7 cellular contexts compared by ENCODE assay signal in the genomic region with DNA sequence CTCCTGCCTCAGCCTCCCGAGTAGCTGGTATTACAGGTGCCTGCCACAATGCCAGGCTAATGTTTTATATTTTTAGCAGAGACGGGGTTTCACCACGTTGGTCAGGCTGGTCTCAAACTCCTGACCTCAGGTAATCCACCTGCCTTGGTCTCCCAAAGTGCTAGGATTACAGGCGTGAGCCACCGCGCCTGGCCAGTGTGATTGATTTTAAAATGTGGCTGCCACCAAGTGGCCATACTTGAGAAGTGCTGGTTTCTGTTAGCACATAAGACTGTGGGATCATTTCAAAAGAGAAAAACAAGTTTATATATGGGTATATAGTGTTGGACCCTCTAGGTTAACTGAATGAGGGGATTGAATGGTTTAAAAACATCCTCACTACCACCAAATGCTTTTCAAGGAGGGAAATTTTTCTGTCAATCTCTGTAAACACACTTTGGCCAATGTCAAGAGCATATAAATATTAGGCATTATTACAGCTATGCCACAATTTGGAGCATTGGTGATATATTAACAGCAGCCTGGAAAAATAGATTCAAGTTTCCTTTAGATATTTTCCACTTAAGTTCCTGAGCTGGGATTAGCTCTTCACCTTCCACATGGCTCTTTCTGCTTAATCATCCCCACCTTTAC. TPM values are rescaled to one million over a fixed set of nuclear protein-coding genes. Genes with fewer than 3 reads are reported as not detected.
DNase-seq lines count a peak whose midpoint lies in the region; ATAC-seq, FAIRE-seq and TF ChIP-seq lines count a peak whose summit lies in the region.

No MANE protein-coding gene starts in this region.

- H3K4me1 ChIP-seq in pancreas: peaks cover 0 to 5% (median 0%) of the 10 kb centered on the region in 3 donors

- FAIRE-seq in pancreas (lab: Jason Lieb, UNC): no peak

- H3K36me3 ChIP-seq in pancreas: peaks cover 8 to 98% (median 77%) of the 10 kb centered on the region in 3 donors

- ATAC-seq in pancreas (peak; percentile 59 to 85 (median 85)), GM19324 (IDR thresholded peaks at IDR 0.05; ENCODE audit: low FRiP score, unreplicated experiment) (no peak)

- H3K27ac ChIP-seq in pancreas: no peak overlapping the region

- peak; percentile 65 for TF ChIP-seq CTCF in fibroblast of the aortic adventitia (IDR thresholded peaks at IDR 0.05; ENCODE audit: insufficient read depth, low read length)
- peak; percentile 33 to 57 (median 39) for TF ChIP-seq CTCF in pancreas (IDR thresholded peaks at IDR 0.05)

- no peak overlapping the region for H3K4me3 ChIP-seq in fibroblast of the aortic adventitia (ENCODE audit: low read depth, low read length)
- no peak overlapping the region for H3K4me3 ChIP-seq in pancreas

- no peaks in the 10 kb centered on the region for H3K27me3 ChIP-seq in pancreas

- intact Hi-C loops in pancreas (cut with DNase I): loop anchor here in 1 of 3 donors (10.0 kb wide), 1 partner anchor 252 kb away; a partner anchor contains a TSS

- DNase-seq in G401 (ENCODE audit: low spot score) (peak; percentile 69), NCI-H1092 treated with DMSO at 0.1 percent for 48 hours (lab: John Stamatoyannopoulos, UW) (peak; percentile 8), fibroblast of the aortic adventitia (ENCODE audit: low read depth) (peak; percentile 62), pancreas (peak in 1 of 6 donors; percentile 52), foreskin melanocyte (no peak)
- DNase-seq in activated CD8-positive, alpha-beta memory T cell treated with anti-CD3 and anti-CD28 coated beads, Interleukin-2, amount 50 U/mL, for 4 hours: peak; percentile 54

- in situ Hi-C loops in G401 (cut with HindIII; ENCODE audit: low sequenced_read_pairs): no loop called here

- 40 to 44% methylated on average over 6 of the region's 6 CpGs for WGBS in pancreas, 2 donors

- no peaks in the 10 kb centered on the region for H3K9me3 ChIP-seq in pancreas

RNA-seq across cellular contexts. Expression of a gene that starts 13.5 kb away (rescaled TPM):
- total RNA-seq in G401 (2014; rRNA removed; shearing (Covaris generic)): 24.7 and 30.9 TPM in 2 replicates
- 5.6 and 8.3 TPM in 2 replicates for total RNA-seq in fibroblast of the aortic adventitia (ENCODE audit: low replicate concordance)
- total RNA-seq in pancreas: 1 to 10 TPM; 2.6 to 6.1 (median 4.5) TPM
- 1 to 10 TPM; 8.6 to 9.8 TPM for polyA plus RNA-seq in pancreas

RNA-seq across cellular contexts. Expression of a gene that starts 18.9 kb away (rescaled TPM):
- total RNA-seq in G401 (2014; rRNA removed; shearing (Covaris generic)): 57.5 and 59.7 TPM in 2 replicates
- total RNA-seq in fibroblast of the aortic adventitia (ENCODE audit: low replicate concordance): 13.0 and 39.9 TPM in 2 replicates
- 10 to 100 TPM; 32.1 to 65.2 (median 35.6) TPM for total RNA-seq in pancreas
- 10 to 100 TPM; 37.4 to 43.9 TPM for polyA plus RNA-seq in pancreas

RNA-seq across cellular contexts. Expression of a gene that starts 34.9 kb away (rescaled TPM):
- 26.8 and 48.5 TPM in 2 replicates for total RNA-seq in G401 (2014; rRNA removed; shearing (Covaris generic))
- 25.7 and 58.1 TPM in 2 replicates for total RNA-seq in fibroblast of the aortic adventitia (ENCODE audit: low replicate concordance)
- 10 to 100 TPM; 19.9 to 31.6 (median 25.6) TPM for total RNA-seq in pancreas
- polyA plus RNA-seq in pancreas: 10 to 100 TPM; 23.5 to 25.7 TPM
